Comparison of ENCODE assay signal across 1 cellular context in genomic region chr1:19866758-19867157, GRCh38.
TF ChIP-seq lines count a peak whose summit lies in the region.

No MANE protein-coding gene starts in this region.

TF ChIP-seq in HepG2, 621 proteins besides CTCF, POLR2A, EP300 and RAD21:
- TF ChIP-seq NFIB (CRISPR knock-in tag; IDR thresholded peaks at IDR 0.05; ENCODE audit: borderline replicate concordance) = no peak
- no peak for TF ChIP-seq TBP (CRISPR knock-in tag; IDR thresholded peaks at IDR 0.05)
- TF ChIP-seq ZBTB4 (CRISPR knock-in tag; IDR thresholded peaks at IDR 0.05; ENCODE audit: borderline replicate concordance) = no peak
- TF ChIP-seq HNRNPL (IDR thresholded peaks at IDR 0.05; ENCODE audit: low read depth, low read length) = no peak
- no peak for TF ChIP-seq FOXO4 (CRISPR knock-in tag; conservative IDR thresholded peaks at IDR 0.05)
- TF ChIP-seq ZXDC (CRISPR knock-in tag; IDR thresholded peaks at IDR 0.05) = no peak
- TF ChIP-seq HOXA3 (CRISPR knock-in tag; IDR thresholded peaks at IDR 0.05) = no peak
- TF ChIP-seq NFKBIZ (CRISPR knock-in tag; IDR thresholded peaks at IDR 0.05) = no peak
- no peak for TF ChIP-seq ZNF616 (CRISPR knock-in tag; IDR thresholded peaks at IDR 0.05; ENCODE audit: low read depth)
- TF ChIP-seq PRDM15 (CRISPR knock-in tag; IDR thresholded peaks at IDR 0.05) = no peak
- no peak for TF ChIP-seq FOXM1 (CRISPR knock-in tag; IDR thresholded peaks at IDR 0.05)
- no peak for TF ChIP-seq ZNF496 (CRISPR knock-in tag; IDR thresholded peaks at IDR 0.05; ENCODE audit: insufficient replicate concordance)
- TF ChIP-seq SNAPC5 (CRISPR knock-in tag; IDR thresholded peaks at IDR 0.05; ENCODE audit: borderline replicate concordance) = no peak
- no peak for TF ChIP-seq CBX2 (IDR thresholded peaks at IDR 0.05; ENCODE audit: low read depth, low read length)
- TF ChIP-seq CBX2 (CRISPR knock-in tag; IDR thresholded peaks at IDR 0.05; ENCODE audit: low read depth) = no peak
- no peak for TF ChIP-seq SP4 (CRISPR knock-in tag; IDR thresholded peaks at IDR 0.05)
- no peak for TF ChIP-seq AGO1 (IDR thresholded peaks at IDR 0.05; ENCODE audit: low read depth, low read length, poor library complexity, severe bottlenecking)
- TF ChIP-seq ZNF275 (CRISPR knock-in tag; IDR thresholded peaks at IDR 0.05; ENCODE audit: borderline replicate concordance) = no peak
- no peak for TF ChIP-seq ZNF792 (CRISPR knock-in tag; IDR thresholded peaks at IDR 0.05)
- no peak for TF ChIP-seq ZNF644 (CRISPR knock-in tag; IDR thresholded peaks at IDR 0.05; ENCODE audit: low read depth)
